Comparison of ENCODE assay signal across 9 cellular contexts in genomic region chr5:141330299-141331080, GRCh38. TPM values are rescaled to one million over a fixed set of nuclear protein-coding genes. Genes with fewer than 3 reads are reported as not detected.
DNase-seq lines count a peak whose midpoint lies in the region; ATAC-seq and TF ChIP-seq lines count a peak whose summit lies in the region.
"Had no signal": no experiment of that assay in that cellular context is flagged by ENCODE, and none has a peak within 500 bp of the region (broad histone marks: within the 10 kb centered on the region; RNA-seq: fewer than 3 reads in every experiment).

PCDHGA1 (plus strand) TSS chr5:141330514.

- TF ChIP-seq CTCF in H9 (conservative IDR thresholded peaks at IDR 0.05) (peak; percentile 59), Panc1 (IDR thresholded peaks at IDR 0.05) (peak; percentile 77), epithelial cell of proximal tubule (conservative IDR thresholded peaks at IDR 0.05; ENCODE audit: low read depth, low read length) (peak; percentile 53), type B pancreatic cell (conservative IDR thresholded peaks at IDR 0.05) (peak; percentile 39)

- H2BK20ac ChIP-seq in H9 (ENCODE audit: low read depth, low read length, poor library complexity, severe bottlenecking), result no peak within 1 kb of the TSS

- H3K27me3 ChIP-seq in H9 (ENCODE audit: insufficient read depth, low read length) (no peaks in the 10 kb centered on the region), Panc1 (ENCODE audit: control insufficient read depth, insufficient read depth, low read length) (no peaks in the 10 kb centered on the region)

- H3K27ac Mint-ChIP-seq in H9 (no peak within 1 kb of the TSS), type B pancreatic cell (no peak within 1 kb of the TSS)

- H3K4me1 Mint-ChIP-seq in H9 (peaks cover 5 to 6% of the 10 kb centered on the region in 2 experiments), type B pancreatic cell (ENCODE audit: unreplicated experiment) (no peaks in the 10 kb centered on the region)

- ATAC-seq in Panc1 (peak; percentile 39; the same call in 1 of the 2 replicates), HG02970 (IDR thresholded peaks at IDR 0.05; ENCODE audit: low FRiP score, unreplicated experiment) (no peak), HG02852 (IDR thresholded peaks at IDR 0.05; ENCODE audit: unreplicated experiment) (no peak)

- no peak within 1 kb of the TSS for H4K5ac ChIP-seq in H9 (ENCODE audit: insufficient read length, low read depth, low read length)

- no peak within 1 kb of the TSS for H2BK12ac ChIP-seq in H9 (ENCODE audit: insufficient read length, low read depth, low read length)

- H2BK5ac ChIP-seq in H9 (ENCODE audit: insufficient read length, low read length), result no peak within 1 kb of the TSS

- DNase-seq in COLO829 (ENCODE audit: low spot score), result peak; percentile 28
- DNase-seq in H9, result no peak
- DNase-seq in Panc1 (ENCODE audit: low read depth, low spot score), result no peak
- no peak for DNase-seq in epithelial cell of proximal tubule (ENCODE audit: low read depth)
- DNase-seq in type B pancreatic cell (ENCODE audit: extremely low spot score, unreplicated experiment), result no peak
- no peak for DNase-seq in NOMO-1 treated with dmso at 0.1 percent for 144 hours (lab: John Stamatoyannopoulos, UW; ENCODE audit: unreplicated experiment)

- H3K36me3 ChIP-seq in Panc1 (ENCODE audit: control insufficient read depth, insufficient read depth, low read length), result no peaks in the 10 kb centered on the region

- peak within 1 kb of the TSS; percentile 39 to 70 for H3K4me3 ChIP-seq in Panc1 (ENCODE audit: low read depth in 2 of 2, low read length in 2 of 2)
- peak within 1 kb of the TSS; percentile 46 for H3K4me3 ChIP-seq in epithelial cell of proximal tubule (ENCODE audit: low read depth, low read length)

- no peaks in the 10 kb centered on the region for H3K79me2 ChIP-seq in H9 (ENCODE audit: insufficient read depth, low read length)

- peaks cover 9% of the 10 kb centered on the region for H3K23me2 ChIP-seq in H9 (ENCODE audit: insufficient read length, low read depth, low read length, poor library complexity, severe bottlenecking)

- no peak within 1 kb of the TSS for H2AK5ac ChIP-seq in H9 (ENCODE audit: insufficient read length, low read length)

- no peak within 1 kb of the TSS for H3K18ac ChIP-seq in H9 (ENCODE audit: insufficient read length, low read depth, low read length)

- BruUV-seq in Panc1 (replicated peaks; lab: Mats Ljungman, UMichigan), result no TSS peak

- no peak within 1 kb of the TSS for H2BK120ac ChIP-seq in H9 (ENCODE audit: low read depth, low read length, poor library complexity, severe bottlenecking)

- H2BK15ac ChIP-seq in H9 (ENCODE audit: low read depth, low read length), result no peak within 1 kb of the TSS

- peaks cover 9% of the 10 kb centered on the region for H3K27me3 Mint-ChIP-seq in H9 (ENCODE audit: low read depth)
- no peaks in the 10 kb centered on the region for H3K27me3 Mint-ChIP-seq in type B pancreatic cell

- in situ Hi-C loops in Panc1 (cut with HindIII; ENCODE audit: low pct_unique_long_range_greater_than_20kb, low sequenced_read_pairs), result loop anchor here (25.0 kb wide), 1 partner anchor 143 kb away; the partner anchor contains the start of genes PCDHB10, PCDHB11, PCDHB16 and PCDHB8

- peaks cover 59 to 66% of the 10 kb centered on the region in 2 experiments for H3K9me3 Mint-ChIP-seq in H9
- peaks cover 10% of the 10 kb centered on the region for H3K9me3 Mint-ChIP-seq in type B pancreatic cell

- no peak within 1 kb of the TSS for H3K23ac ChIP-seq in H9 (ENCODE audit: insufficient read length, low read depth, low read length)

- H3K27ac ChIP-seq in H9 (ENCODE audit: insufficient read length, low read depth, low read length), result no peak within 1 kb of the TSS
- peak within 1 kb of the TSS; percentile 78 for H3K27ac ChIP-seq in Panc1 (ENCODE audit: low read length)

- H4K20me1 ChIP-seq in H9 (ENCODE audit: control insufficient read depth, insufficient read depth, insufficient read length), result no peaks in the 10 kb centered on the region

- H3K4me3 Mint-ChIP-seq in H9 (no peak within 1 kb of the TSS), type B pancreatic cell (no peak within 1 kb of the TSS)

- peaks cover 9 to 42% (median 15%) of the 10 kb centered on the region in 3 experiments for H3K36me3 Mint-ChIP-seq in H9 (ENCODE audit: insufficient read depth in 1 of 3, low read depth in 3 of 3)
- H3K36me3 Mint-ChIP-seq in type B pancreatic cell, result peaks cover 5% of the 10 kb centered on the region

- H2AFZ ChIP-seq in H9 (ENCODE audit: low read length), result no peak within 1 kb of the TSS

- CTCF ChIA-PET in Panc1 (lab: Charles Lee), result interaction anchor here (0.6 to 2.0 kb wide), 10 partner anchors 9 to 406 kb away, joined by 3 to 13 read pairs (median 6); partner anchors contain the start of genes PCDHB14, PCDHGA10, PCDHGA2 and PCDHGB7

- no peak within 1 kb of the TSS for H3K4ac ChIP-seq in H9 (ENCODE audit: low read depth, low read length)

- no peak within 1 kb of the TSS for H3K9ac ChIP-seq in H9 (ENCODE audit: extremely low read depth, insufficient read length, low read length)

- POLR2A ChIA-PET in Panc1 (lab: Charles Lee), result interaction anchor here (0.7 to 1.2 kb wide), 2 partner anchors 10 to 13 kb away, joined by 4 to 9 read pairs; partner anchors contain the start of genes PCDHGA3 and TAF7

- H3K9me3 ChIP-seq in H9 (ENCODE audit: control insufficient read depth, low read depth, low read length), result peaks cover 22% of the 10 kb centered on the region
- peaks cover 6% of the 10 kb centered on the region; the same call in 1 of the 2 replicates for H3K9me3 ChIP-seq in Panc1 (ENCODE audit: control insufficient read depth, insufficient read depth, low read depth, low read length)

- no peak within 1 kb of the TSS for H4K8ac ChIP-seq in H9 (replicated peaks; ENCODE audit: insufficient read length, low read depth, low read length)

- no peak within 1 kb of the TSS for H4K91ac ChIP-seq in H9 (ENCODE audit: insufficient read length, low read depth, low read length)

- no peak within 1 kb of the TSS for H3T11ph ChIP-seq in H9 (ENCODE audit: low read length)

- intact Hi-C loops in Panc1 (cut with micrococcal nuclease; ENCODE audit: unreplicated experiment), result no loop called here

- H3K14ac ChIP-seq in H9 (ENCODE audit: insufficient read depth, low read length), result no peak within 1 kb of the TSS

- H3K4me1 ChIP-seq in H9 (ENCODE audit: insufficient read depth, low read length) (no peaks in the 10 kb centered on the region), Panc1 (ENCODE audit: control insufficient read depth, insufficient read depth, low read length) (no peaks in the 10 kb centered on the region)

- H3K4me2 ChIP-seq in H9 (ENCODE audit: insufficient read depth, insufficient read length, low read length), result no peak within 1 kb of the TSS

- H3K79me1 ChIP-seq in H9 (ENCODE audit: insufficient read depth, low read depth, low read length, poor library complexity, severe bottlenecking), result no peaks in the 10 kb centered on the region

- H3K56ac ChIP-seq in H9 (ENCODE audit: insufficient read length, low read depth, low read length), result no peak within 1 kb of the TSS

- no CpG with 5 or more reads among the region's 21 CpGs for WGBS in H9 (ENCODE audit: extremely low coverage, insufficient read length, low lambda C conversion rate)

RNA-seq across cellular contexts. Expression of gene PCDHGA1, which starts in this region (rescaled TPM):
- total RNA-seq in H9 (2021) (0.63 and 0.72 TPM in 2 replicates), Panc1 (2021; ENCODE audit: unreplicated experiment) (0.92 TPM), epithelial cell of proximal tubule (0.29 and 0.75 TPM in 2 replicates), type B pancreatic cell (ENCODE audit: low replicate concordance) (0.31 and 0.74 TPM in 2 replicates)
- polyA plus RNA-seq in Panc1 (2012; ENCODE audit: insufficient read length), result 0.99 TPM
- total RNA-seq: mononuclear cell had no signal

Comparison
In these comparisons a context has a peak if more than half of its experiments do, and no peak if none do; other contexts are left out.
1. Peak in ATAC-seq, H3K4me3 ChIP-seq and H3K27ac ChIP-seq in Panc1; RNA of the gene not detected or under 1 TPM.